ENCODE assay signal across 1 cellular context in the genomic region with DNA sequence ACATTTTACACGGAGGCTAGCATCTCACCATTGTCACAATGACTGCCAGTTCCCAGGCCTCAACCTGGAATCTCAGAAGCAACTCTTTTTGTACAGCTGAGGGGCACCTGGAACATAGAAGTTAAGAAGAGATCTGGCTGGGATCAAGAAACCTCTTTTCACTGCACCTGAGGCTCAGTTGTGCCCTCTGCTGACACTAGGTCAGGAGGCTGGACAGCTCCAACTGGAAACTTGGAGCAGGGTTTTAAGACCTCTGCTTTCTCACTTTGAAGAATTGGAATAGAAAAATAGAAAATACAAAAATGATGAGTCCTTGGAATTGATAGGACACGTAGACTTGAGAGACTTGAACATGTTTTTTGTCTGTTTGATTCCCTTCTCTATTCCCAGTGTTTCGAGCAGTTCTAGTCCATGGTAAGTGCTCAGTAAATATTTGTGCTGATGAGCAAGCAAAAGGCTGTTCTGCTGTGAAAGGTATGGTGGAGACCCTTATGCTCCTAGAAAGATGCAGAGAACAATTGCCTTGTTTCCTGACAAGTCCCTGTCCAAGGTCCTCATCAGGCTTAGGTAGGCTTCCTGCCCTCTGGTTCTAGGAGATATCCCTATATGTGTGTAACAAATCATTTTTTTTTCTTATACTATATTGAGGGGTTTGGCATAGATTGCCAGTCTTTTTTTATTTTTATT.
A peak's percentile ranks its signal among the peaks of the same experiment; 100 is the strongest.
TF ChIP-seq lines count a peak whose summit lies in the region.

No MANE protein-coding gene starts in this region.

TF ChIP-seq in A549, 52 proteins besides CTCF, POLR2A, EP300 and RAD21 (continued from another document):
- TF ChIP-seq HMGXB4 (CRISPR knock-in tag; IDR thresholded peaks at IDR 0.05; ENCODE audit: borderline replicate concordance) (no peak), SMC3 (IDR thresholded peaks at IDR 0.05) (peak; percentile 62; the same call in 2 of the 3 replicates), FOSL2 (IDR thresholded peaks at IDR 0.05) (no peak), FOSL2 (CRISPR knock-in tag; IDR thresholded peaks at IDR 0.05) (no peak), CBX2 (IDR thresholded peaks at IDR 0.05; ENCODE audit: borderline replicate concordance, low read depth) (no peak), ATOH8 (CRISPR knock-in tag; IDR thresholded peaks at IDR 0.05; ENCODE audit: low read depth) (no peak)
- TF ChIP-seq, protein P1, sequence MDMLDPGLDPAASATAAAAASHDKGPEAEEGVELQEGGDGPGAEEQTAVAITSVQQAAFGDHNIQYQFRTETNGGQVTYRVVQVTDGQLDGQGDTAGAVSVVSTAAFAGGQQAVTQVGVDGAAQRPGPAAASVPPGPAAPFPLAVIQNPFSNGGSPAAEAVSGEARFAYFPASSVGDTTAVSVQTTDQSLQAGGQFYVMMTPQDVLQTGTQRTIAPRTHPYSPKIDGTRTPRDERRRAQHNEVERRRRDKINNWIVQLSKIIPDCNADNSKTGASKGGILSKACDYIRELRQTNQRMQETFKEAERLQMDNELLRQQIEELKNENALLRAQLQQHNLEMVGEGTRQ (IDR thresholded peaks at IDR 0.05) = no peak
- TF ChIP-seq, protein P2, sequence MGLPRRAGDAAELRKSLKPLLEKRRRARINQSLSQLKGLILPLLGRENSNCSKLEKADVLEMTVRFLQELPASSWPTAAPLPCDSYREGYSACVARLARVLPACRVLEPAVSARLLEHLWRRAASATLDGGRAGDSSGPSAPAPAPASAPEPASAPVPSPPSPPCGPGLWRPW (IDR thresholded peaks at IDR 0.05) = no peak
